ENCODE assay signal across 1 cellular context in the genomic region with DNA sequence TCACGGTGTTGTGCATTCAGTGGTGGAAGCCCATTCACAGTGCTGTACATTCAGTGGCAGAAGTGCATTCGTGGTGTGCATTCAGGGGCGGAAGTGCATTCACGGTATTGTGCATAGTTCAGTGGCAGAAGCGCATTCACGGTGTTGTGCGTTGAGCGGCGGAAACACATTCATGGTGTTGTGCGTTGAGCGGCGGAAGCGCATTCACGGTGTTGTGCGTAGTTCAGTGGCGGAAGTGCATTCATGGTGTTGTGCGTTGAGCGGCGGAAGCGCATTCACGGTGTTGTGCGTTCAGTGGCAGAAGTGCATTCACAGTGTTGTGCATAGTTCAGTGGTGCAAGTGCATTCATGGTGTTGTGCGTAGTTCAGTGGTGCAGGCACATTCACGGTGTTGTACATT.
TF ChIP-seq lines count a peak whose summit lies in the region.

No MANE protein-coding gene starts in this region.

TF ChIP-seq in GM12878, 131 proteins besides CTCF, POLR2A, EP300 and RAD21:
- no peak for TF ChIP-seq SIN3A (IDR thresholded peaks at IDR 0.05; ENCODE audit: low read depth, low read length)
- TF ChIP-seq STAT3 (IDR thresholded peaks at IDR 0.05; ENCODE audit: low read depth, low read length) = no peak
- TF ChIP-seq, protein P1, sequence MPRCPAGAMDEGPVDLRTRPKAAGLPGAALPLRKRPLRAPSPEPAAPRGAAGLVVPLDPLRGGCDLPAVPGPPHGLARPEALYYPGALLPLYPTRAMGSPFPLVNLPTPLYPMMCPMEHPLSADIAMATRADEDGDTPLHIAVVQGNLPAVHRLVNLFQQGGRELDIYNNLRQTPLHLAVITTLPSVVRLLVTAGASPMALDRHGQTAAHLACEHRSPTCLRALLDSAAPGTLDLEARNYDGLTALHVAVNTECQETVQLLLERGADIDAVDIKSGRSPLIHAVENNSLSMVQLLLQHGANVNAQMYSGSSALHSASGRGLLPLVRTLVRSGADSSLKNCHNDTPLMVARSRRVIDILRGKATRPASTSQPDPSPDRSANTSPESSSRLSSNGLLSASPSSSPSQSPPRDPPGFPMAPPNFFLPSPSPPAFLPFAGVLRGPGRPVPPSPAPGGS (IDR thresholded peaks at IDR 0.05; ENCODE audit: borderline replicate concordance, insufficient read depth, low read depth, low read length, poor library complexity, severe bottlenecking) = peak; percentile 69
- TF ChIP-seq PAX5 (IDR thresholded peaks at IDR 0.05; ENCODE audit: borderline replicate concordance, low read depth, low read length) = no peak
- TF ChIP-seq, protein P2, sequence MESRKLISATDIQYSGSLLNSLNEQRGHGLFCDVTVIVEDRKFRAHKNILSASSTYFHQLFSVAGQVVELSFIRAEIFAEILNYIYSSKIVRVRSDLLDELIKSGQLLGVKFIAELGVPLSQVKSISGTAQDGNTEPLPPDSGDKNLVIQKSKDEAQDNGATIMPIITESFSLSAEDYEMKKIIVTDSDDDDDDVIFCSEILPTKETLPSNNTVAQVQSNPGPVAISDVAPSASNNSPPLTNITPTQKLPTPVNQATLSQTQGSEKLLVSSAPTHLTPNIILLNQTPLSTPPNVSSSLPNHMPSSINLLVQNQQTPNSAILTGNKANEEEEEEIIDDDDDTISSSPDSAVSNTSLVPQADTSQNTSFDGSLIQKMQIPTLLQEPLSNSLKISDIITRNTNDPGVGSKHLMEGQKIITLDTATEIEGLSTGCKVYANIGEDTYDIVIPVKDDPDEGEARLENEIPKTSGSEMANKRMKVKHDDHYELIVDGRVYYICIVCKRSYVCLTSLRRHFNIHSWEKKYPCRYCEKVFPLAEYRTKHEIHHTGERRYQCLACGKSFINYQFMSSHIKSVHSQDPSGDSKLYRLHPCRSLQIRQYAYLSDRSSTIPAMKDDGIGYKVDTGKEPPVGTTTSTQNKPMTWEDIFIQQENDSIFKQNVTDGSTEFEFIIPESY (IDR thresholded peaks at IDR 0.05) = no peak
TF ChIP-seq in GM12878: peak in this region for 1.
